ENCODE assay signal across 22 cellular contexts in genomic region chr11:24516658-24517057, GRCh38. TPM values are rescaled to one million over a fixed set of nuclear protein-coding genes. Genes with fewer than 3 reads are reported as not detected.
A peak's percentile ranks its signal among the peaks of the same experiment; 100 is the strongest.
DNase-seq lines count a peak whose midpoint lies in the region; ATAC-seq and TF ChIP-seq lines count a peak whose summit lies in the region.
"Had no signal": no experiment of that assay in that cellular context is flagged by ENCODE, and none has a peak within 500 bp of the region (broad histone marks: within the 10 kb centered on the region; RNA-seq: fewer than 3 reads in every experiment).

No MANE protein-coding gene starts in this region.

- no peak overlapping the region for H2AFZ ChIP-seq in PC-9
- H2AFZ ChIP-seq: GM23338 had no signal

- H3K9me3 ChIP-seq in PC-9 (ENCODE audit: insufficient read depth, low read depth), result no peaks in the 10 kb centered on the region
- no peaks in the 10 kb centered on the region for H3K9me3 ChIP-seq in mucosa of descending colon
- H3K9me3 ChIP-seq: BLaER1, Caco-2, HAP-1 had no signal

- POLR2A ChIA-PET in PC-9 (lab: Charles Lee; ENCODE audit: unreplicated experiment), result no interaction called here

- CTCF ChIA-PET in PC-9 (lab: Charles Lee), result no interaction called here

- H3K4me1 ChIP-seq in PC-9 (replicated peaks; ENCODE audit: insufficient read depth), result peaks cover 4% of the 10 kb centered on the region; the same call in 1 of the 2 replicates
- H3K4me1 ChIP-seq in mucosa of descending colon (ENCODE audit: low read depth), result no peaks in the 10 kb centered on the region
- H3K4me1 ChIP-seq: BLaER1, Caco-2 had no signal

- intact Hi-C loops in PC-9 (cut with micrococcal nuclease; ENCODE audit: unreplicated experiment) (no loop called here), mucosa of descending colon (cut with DNase I, micrococcal nuclease) (no loop called here)

- H3K4me3 ChIP-seq in PC-9 (no peak overlapping the region), mucosa of descending colon (no peak overlapping the region)
- H3K4me3 ChIP-seq: BLaER1, GM23338, HAP-1 had no signal

- H3K9me2 ChIP-seq in PC-9 (ENCODE audit: insufficient read depth), result no peaks in the 10 kb centered on the region

- H3K79me2 ChIP-seq in PC-9 (ENCODE audit: low read depth), result no peaks in the 10 kb centered on the region

- H4K20me1 ChIP-seq in PC-9 (ENCODE audit: insufficient read depth), result no peaks in the 10 kb centered on the region
- H4K20me1 ChIP-seq: BLaER1 had no signal

- DNase-seq in HT-29 (ENCODE audit: low spot score) (peak; percentile 48), PC-9 (peak in 1 of 2 experiments; percentile 50), mucosa of descending colon (no peak), renal cortical epithelial cell (ENCODE audit: low read depth) (peak; percentile 39), AML-193 (lab: John Stamatoyannopoulos, UW) (no peak), NK-92 (lab: John Stamatoyannopoulos, UW; ENCODE audit: unreplicated experiment) (no peak), NCI-H2196 treated with DMSO at 0.1 percent for 48 hours (lab: John Stamatoyannopoulos, UW; ENCODE audit: unreplicated experiment) (no peak)
- DNase-seq: Caco-2; CD4-positive, CD25-positive, alpha-beta regulatory T cell; CD8-positive, alpha-beta T cell; DMS 273 treated with DMSO at 0.1 percent for 48 hours; DMS79; EL; GDM1; HFFc6 had no signal

- H3K27ac ChIP-seq in PC-9, result peak overlapping the region; percentile 24; the same call in 1 of the 2 replicates
- H3K27ac ChIP-seq: BLaER1, C4-2B had no signal

- TF ChIP-seq CTCF in PC-9 (conservative IDR thresholded peaks at IDR 0.05) (no peak), mucosa of descending colon (IDR thresholded peaks at IDR 0.05) (no peak)

- no peak overlapping the region for H3K4me2 ChIP-seq in PC-9
- H3K4me2 ChIP-seq: BLaER1, GM23338 had no signal

- ATAC-seq in mucosa of descending colon (peak; percentile 62), HG03571 (IDR thresholded peaks at IDR 0.05; ENCODE audit: unreplicated experiment) (no peak)
- ATAC-seq: CD8-positive, alpha-beta T cell; GM23338 had no signal

- no peaks in the 10 kb centered on the region for H3F3A ChIP-seq in PC-9 (ENCODE audit: insufficient read depth, low read depth)

- BruUV-seq in PC-9 (replicated peaks; lab: Mats Ljungman, UMichigan), result no TSS peak

- H3K36me3 ChIP-seq in PC-9 (ENCODE audit: low read depth) (no peaks in the 10 kb centered on the region), mucosa of descending colon (ENCODE audit: low read depth) (no peaks in the 10 kb centered on the region)
- H3K36me3 ChIP-seq: BLaER1, HAP-1 had no signal

- no peaks in the 10 kb centered on the region for H3K27me3 ChIP-seq in PC-9 (ENCODE audit: insufficient read depth, low read depth)
- H3K27me3 ChIP-seq: BLaER1 had no signal

RNA-seq across cellular contexts. Expression of gene LUZP2, which starts 19.8 kb away (rescaled TPM):
- not detected in 2 replicates for total RNA-seq in HT-29 (2014; rRNA removed; shearing (Covaris generic))
- total RNA-seq in PC-9 (2021) (0.15 and 0.43 TPM in 2 replicates), mucosa of descending colon (1 to 10 TPM; 1.6 to 5.6 (median 4.4) TPM), renal cortical epithelial cell (not detected in 2 replicates)
- total RNA-seq: A172; B cell; Caco-2; CD4-positive, CD25-positive, alpha-beta regulatory T cell; CD8-positive, alpha-beta T cell; HFFc6 had no signal

Comparison
In these comparisons a context has a peak if more than half of its experiments do, and no peak if none do; other contexts are left out.
1. DNase-seq: peak in HT-29 (single experiment) and renal cortical epithelial cell (single experiment); none in mucosa of descending colon (0 of 3), AML-193 (0 of 2), NK-92 (single experiment) and NCI-H2196 treated with DMSO at 0.1 percent for 48 hours (single experiment).